Comparison of ENCODE assay signal across 7 cellular contexts in genomic region chr9:123268240-123268949, GRCh38. TPM values are rescaled to one million over a fixed set of nuclear protein-coding genes. Genes with fewer than 3 reads are reported as not detected.
A peak's percentile ranks its signal among the peaks of the same experiment; 100 is the strongest.
DNase-seq lines count a peak whose midpoint lies in the region; ATAC-seq, FAIRE-seq and TF ChIP-seq lines count a peak whose summit lies in the region.

TSS of gene STRBP (minus strand) at chr9:123268586. CDS start at chr9:123184134, 84,452 bp downstream.

- ATAC-seq in HG02970 (IDR thresholded peaks at IDR 0.05; ENCODE audit: low FRiP score, unreplicated experiment), result peak; percentile 91

- H2AFZ ChIP-seq in astrocyte (ENCODE audit: low read depth, low read length), result peak within 1 kb of the TSS; percentile 80

- FAIRE-seq in GM18507 (lab: Jason Lieb, UNC), result peak; percentile 89
- FAIRE-seq in astrocyte (lab: Jason Lieb, UNC), result no peak

- H3K27ac ChIP-seq in astrocyte (ENCODE audit: low read depth, low read length), result no peak within 1 kb of the TSS

- H3K4me1 Mint-ChIP-seq in T-helper 2 cell treated with Interferon-gamma antibody and Interleukin-4, amounts not matched to agents 5 μg/mL and 100 μg/mL, for 36 hours (ENCODE audit: low read depth), result peaks cover 21% of the 10 kb centered on the region
- no peaks in the 10 kb centered on the region for H3K4me1 Mint-ChIP-seq in astrocyte (ENCODE audit: low read depth, unreplicated experiment)

- H3K4me3 Mint-ChIP-seq in T-helper 2 cell treated with Interferon-gamma antibody and Interleukin-4, amounts not matched to agents 5 μg/mL and 100 μg/mL, for 36 hours, result peak within 1 kb of the TSS; percentile 80
- H3K4me3 Mint-ChIP-seq in astrocyte (ENCODE audit: unreplicated experiment), result peak within 1 kb of the TSS; percentile 81

- peaks cover 3% of the 10 kb centered on the region for H3K4me1 ChIP-seq in astrocyte (ENCODE audit: insufficient read depth, low read length)

- H3K36me3 ChIP-seq in astrocyte (ENCODE audit: insufficient read depth, low read length), result no peaks in the 10 kb centered on the region

- no peaks in the 10 kb centered on the region for H3K36me3 Mint-ChIP-seq in T-helper 2 cell treated with Interferon-gamma antibody and Interleukin-4, amounts not matched to agents 5 μg/mL and 100 μg/mL, for 36 hours (ENCODE audit: low read depth)
- no peaks in the 10 kb centered on the region for H3K36me3 Mint-ChIP-seq in astrocyte (ENCODE audit: low read depth, unreplicated experiment)

- peak within 1 kb of the TSS; percentile 68 for H3K9ac ChIP-seq in astrocyte (ENCODE audit: low read length)

- H3K27me3 ChIP-seq in astrocyte (ENCODE audit: insufficient read depth, low read length), result peaks cover 14% of the 10 kb centered on the region

- peak within 1 kb of the TSS; percentile 74 for H3K4me3 ChIP-seq in astrocyte (ENCODE audit: insufficient read depth, low read depth, low read length)
- peak within 1 kb of the TSS; percentile 77 for H3K4me3 ChIP-seq in retinal pigment epithelial cell (ENCODE audit: low read length)

- TF ChIP-seq CTCF in astrocyte (IDR thresholded peaks at IDR 0.05; ENCODE audit: insufficient read depth, low read depth, low read length) (no peak), retinal pigment epithelial cell (conservative IDR thresholded peaks at IDR 0.05; ENCODE audit: low read depth, low read length) (no peak)

- peak within 1 kb of the TSS; percentile 24 for H3K27ac Mint-ChIP-seq in T-helper 2 cell treated with Interferon-gamma antibody and Interleukin-4, amounts not matched to agents 5 μg/mL and 100 μg/mL, for 36 hours
- no peak within 1 kb of the TSS for H3K27ac Mint-ChIP-seq in astrocyte (ENCODE audit: unreplicated experiment)

- no peaks in the 10 kb centered on the region for H3K9me3 ChIP-seq in astrocyte (ENCODE audit: insufficient read depth, low read depth, low read length)

- peaks cover 16% of the 10 kb centered on the region for H4K20me1 ChIP-seq in astrocyte (ENCODE audit: insufficient read depth, low read length)

- H3K9me3 Mint-ChIP-seq in T-helper 2 cell treated with Interferon-gamma antibody and Interleukin-4, amounts not matched to agents 5 μg/mL and 100 μg/mL, for 36 hours, result no peaks in the 10 kb centered on the region
- no peaks in the 10 kb centered on the region for H3K9me3 Mint-ChIP-seq in astrocyte (ENCODE audit: unreplicated experiment)

- peak within 1 kb of the TSS; percentile 82 for H3K4me2 ChIP-seq in astrocyte (ENCODE audit: low read length)

- DNase-seq in GM18507 (ENCODE audit: extremely low spot score, insufficient read length, low read depth) (peak; percentile 96), NCI-H187 (lab: John Stamatoyannopoulos, UW) (peak; percentile 72 to 88), astrocyte (ENCODE audit: low read depth) (peak; percentile 49), hippocampal formation (lab: John Stamatoyannopoulos, UW) (peak; percentile 87), retinal pigment epithelial cell (ENCODE audit: low read depth) (peak; percentile 37)
- peak; percentile 92 for DNase-seq in T-helper 2 cell treated with Interferon-gamma antibody and Interleukin-4, amounts not matched to agents 5 μg/mL and 100 μg/mL, for 36 hours (ENCODE audit: low spot score)

- H3K27me3 Mint-ChIP-seq in T-helper 2 cell treated with Interferon-gamma antibody and Interleukin-4, amounts not matched to agents 5 μg/mL and 100 μg/mL, for 36 hours (ENCODE audit: low read depth), result peaks cover 17% of the 10 kb centered on the region
- H3K27me3 Mint-ChIP-seq in astrocyte (ENCODE audit: low read depth, unreplicated experiment), result peaks cover 15% of the 10 kb centered on the region

- no peaks in the 10 kb centered on the region for H3K79me2 ChIP-seq in astrocyte (ENCODE audit: insufficient read depth, low read length)

RNA-seq across cellular contexts. Expression of gene STRBP, which starts in this region (rescaled TPM):
- 11.4 and 13.1 TPM in 2 replicates for total RNA-seq in astrocyte

Comparison
In these comparisons a context has a peak if more than half of its experiments do, and no peak if none do; other contexts are left out.
1. DNase-seq: peak in every context shown above with its lines; median percentile 96 in GM18507; 92 in T-helper 2 cell treated with Interferon-gamma antibody and Interleukin-4, amounts not matched to agents 5 μg/mL and 100 μg/mL, for 36 hours; 87 in hippocampal formation; 80 in NCI-H187; 49 in astrocyte; 37 in retinal pigment epithelial cell.